ENCODE assay signal across 15 cellular contexts in the genomic region with DNA sequence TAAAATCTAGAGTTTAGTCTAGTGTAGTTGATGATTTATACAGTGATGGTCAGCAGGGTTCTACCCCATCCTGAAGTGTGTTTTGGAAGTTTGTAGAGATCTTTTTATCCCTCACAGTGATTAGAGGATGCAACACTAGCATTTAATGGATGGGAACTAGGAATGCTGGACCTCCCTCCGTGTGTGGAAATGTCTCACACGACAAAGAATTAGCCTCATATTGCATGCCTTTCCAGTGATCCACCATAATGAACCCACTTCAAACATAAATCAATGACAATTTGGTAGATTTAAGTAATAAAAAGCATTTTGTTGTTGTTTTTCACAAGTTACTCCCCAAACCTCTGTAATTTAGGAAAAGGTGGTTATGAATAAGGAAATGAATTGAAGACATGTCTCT.
"Had no signal": no experiment of that assay in that cellular context is flagged by ENCODE, and none has a peak within 500 bp of the region (broad histone marks: within the 10 kb centered on the region; RNA-seq: fewer than 3 reads in every experiment).

No MANE protein-coding gene starts in this region.

- H3K27ac ChIP-seq: gastroesophageal sphincter, neural progenitor cell, parathyroid adenoma, skin epidermis, VCaP had no signal

- H3K79me2 ChIP-seq: parathyroid adenoma had no signal

- H3K27ac Mint-ChIP-seq: activated CD4-positive, alpha-beta memory T cell treated with anti-CD3 and anti-CD28 coated beads for 36 hours; activated naive CD8-positive, alpha-beta T cell treated with anti-CD3 and anti-CD28 coated beads for 36 hours; mesothelial cell of epicardium; neural progenitor cell; type B pancreatic cell had no signal

- H3K36me3 ChIP-seq: gastroesophageal sphincter, neural progenitor cell had no signal

- H3K4me3 Mint-ChIP-seq: activated CD4-positive, alpha-beta memory T cell treated with anti-CD3 and anti-CD28 coated beads for 36 hours; activated naive CD8-positive, alpha-beta T cell treated with anti-CD3 and anti-CD28 coated beads for 36 hours; activated T-cell treated with anti-CD3 and anti-CD28 coated beads, Interleukin-2, amount 50 U/mL, for 4 hours; mesothelial cell of epicardium; neural progenitor cell; type B pancreatic cell had no signal

- H3K4me2 ChIP-seq: neural progenitor cell had no signal

- H3K9me3 Mint-ChIP-seq: activated CD4-positive, alpha-beta memory T cell treated with anti-CD3 and anti-CD28 coated beads for 36 hours; activated naive CD8-positive, alpha-beta T cell treated with anti-CD3 and anti-CD28 coated beads for 36 hours; activated T-cell treated with anti-CD3 and anti-CD28 coated beads, Interleukin-2, amount 50 U/mL, for 4 hours; mesothelial cell of epicardium; neural progenitor cell; type B pancreatic cell had no signal

- ATAC-seq: activated T-cell treated with anti-CD3 and anti-CD28 coated beads, Interleukin-2, amount 50 U/mL, for 4 hours; gastroesophageal sphincter had no signal

- H3K4me1 Mint-ChIP-seq: neural progenitor cell had no signal

- H2AFZ ChIP-seq: neural progenitor cell, parathyroid adenoma had no signal

- H3K9ac ChIP-seq: neural progenitor cell, parathyroid adenoma had no signal

- DNase-seq: activated CD4-positive, alpha-beta memory T cell treated with anti-CD3 and anti-CD28 coated beads for 36 hours; activated effector memory CD4-positive, alpha-beta T cell treated with anti-CD3 and anti-CD28 coated beads, Interleukin-2, amount 50 U/mL, for 16 hours; activated naive CD8-positive, alpha-beta T cell treated with anti-CD3 and anti-CD28 coated beads for 36 hours; activated T-cell treated with anti-CD3 and anti-CD28 coated beads, Interleukin-2, amount 50 U/mL, for 4 hours; aorta; retina; stimulated activated naive CD4-positive, alpha-beta T cell; substantia nigra had no signal

- H3K36me3 Mint-ChIP-seq: activated CD4-positive, alpha-beta memory T cell treated with anti-CD3 and anti-CD28 coated beads for 36 hours; activated naive CD8-positive, alpha-beta T cell treated with anti-CD3 and anti-CD28 coated beads for 36 hours; mesothelial cell of epicardium; neural progenitor cell; type B pancreatic cell had no signal

- H3K4me1 ChIP-seq: gastroesophageal sphincter, neural progenitor cell, parathyroid adenoma had no signal

- H3K27me3 ChIP-seq: gastroesophageal sphincter, neural progenitor cell had no signal

- H3K4me3 ChIP-seq: gastroesophageal sphincter, neural progenitor cell, skin epidermis had no signal

- H3K9me3 ChIP-seq: gastroesophageal sphincter had no signal

- H3K27me3 Mint-ChIP-seq: activated CD4-positive, alpha-beta memory T cell treated with anti-CD3 and anti-CD28 coated beads for 36 hours; activated naive CD8-positive, alpha-beta T cell treated with anti-CD3 and anti-CD28 coated beads for 36 hours; type B pancreatic cell had no signal
